8 cellular contexts compared by ENCODE assay signal in the genomic region with DNA sequence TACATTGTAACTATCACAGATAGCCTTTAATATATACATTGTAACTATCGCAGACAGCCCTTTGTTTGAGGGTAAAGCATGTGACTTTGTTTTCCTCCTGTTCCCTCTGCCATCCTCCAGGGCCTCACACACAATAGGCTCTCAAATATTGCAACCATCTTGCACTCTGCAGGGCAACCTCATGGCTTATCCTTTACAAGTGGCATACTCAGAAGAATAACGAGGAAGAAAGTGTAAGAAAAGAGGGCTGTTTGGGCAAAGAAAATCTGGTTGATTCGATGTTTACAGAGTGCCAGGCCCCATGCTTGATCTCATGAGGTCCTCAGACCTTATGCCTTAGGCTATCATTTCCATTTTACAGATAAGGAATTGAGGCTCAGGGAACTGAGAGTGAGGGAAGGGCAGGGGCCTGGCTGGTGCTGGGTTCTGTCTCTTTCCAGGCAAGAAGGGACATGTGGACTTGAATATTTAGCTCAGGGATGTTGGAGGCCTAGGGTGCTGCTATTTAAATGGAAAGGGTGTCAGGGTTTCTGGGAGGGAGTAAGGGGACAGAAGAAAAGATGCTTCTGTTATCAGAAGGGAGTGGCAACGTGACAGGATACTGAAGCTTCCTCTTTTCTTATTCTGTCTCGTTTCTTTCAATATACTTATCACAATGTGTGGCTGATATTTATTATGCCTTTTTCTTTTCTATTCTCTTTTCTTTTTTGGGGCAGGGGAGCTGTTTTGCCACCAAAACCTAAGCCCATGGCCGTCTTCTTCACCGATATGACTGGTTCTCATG. TPM values are rescaled to one million over a fixed set of nuclear protein-coding genes. Genes with fewer than 3 reads are reported as not detected.
DNase-seq lines count a peak whose midpoint lies in the region; ATAC-seq, FAIRE-seq and TF ChIP-seq lines count a peak whose summit lies in the region.

No MANE protein-coding gene starts in this region.

- H3K9me1 ChIP-seq in IMR-90 (ENCODE audit: insufficient read depth, low read length), result peaks cover 4% of the 10 kb centered on the region; the same call in 1 of the 2 replicates

- peaks cover 21 to 42% of the 10 kb centered on the region in 2 experiments for H3K79me1 ChIP-seq in IMR-90 (ENCODE audit: low read depth in 1 of 2, low read length in 2 of 2)

- peaks cover 2% of the 10 kb centered on the region for H3K36me3 Mint-ChIP-seq in astrocyte (ENCODE audit: low read depth, unreplicated experiment)
- H3K36me3 Mint-ChIP-seq in mesothelial cell of epicardium, result no peaks in the 10 kb centered on the region

- intact Hi-C loops in IMR-90 (cut with micrococcal nuclease), result no loop called here

- H3K79me2 ChIP-seq in astrocyte (ENCODE audit: insufficient read depth, low read length), result peaks cover 42% of the 10 kb centered on the region

- CTCF ChIA-PET in IMR-90 (lab: Yijun Ruan, JAX), result interaction anchor here (1.8 kb wide), 1 partner anchor 8 kb away, joined by 7 read pairs; no protein-coding TSS in a partner anchor

- no TSS peak for BruUV-seq in IMR-90 (replicated peaks; lab: Mats Ljungman, UMichigan)

- H2AK5ac ChIP-seq in IMR-90 (ENCODE audit: low read depth, low read length), result 0 out of 2 replicates have a peak overlapping the region, but pooled peaks have one; percentile 16

- no peaks in the 10 kb centered on the region for H3K9me3 ChIP-seq in IMR-90 (ENCODE audit: control insufficient read depth, insufficient read depth, low read length)
- H3K9me3 ChIP-seq in astrocyte (ENCODE audit: insufficient read depth, low read depth, low read length), result no peaks in the 10 kb centered on the region

- peak overlapping the region; percentile 74 for H3K27ac Mint-ChIP-seq in astrocyte (ENCODE audit: unreplicated experiment)
- peak overlapping the region; percentile 90 for H3K27ac Mint-ChIP-seq in mesothelial cell of epicardium

- peak overlapping the region; percentile 79; the same call in 1 of the 2 replicates for H3K27ac ChIP-seq in IMR-90 (ENCODE audit: insufficient read depth, low read length)
- peak overlapping the region; percentile 78 for H3K27ac ChIP-seq in astrocyte (ENCODE audit: low read depth, low read length)

- no peak for TF ChIP-seq RAD21 in IMR-90 (IDR thresholded peaks at IDR 0.05; ENCODE audit: low read length)

- H2AFZ ChIP-seq in IMR-90 (replicated peaks; ENCODE audit: low read length, poor library complexity) (peak overlapping the region; percentile 92), astrocyte (ENCODE audit: low read depth, low read length) (peak overlapping the region; percentile 90)

- H3K9ac ChIP-seq in IMR-90 (ENCODE audit: low read depth, low read length) (peak overlapping the region; percentile 87), astrocyte (ENCODE audit: low read length) (peak overlapping the region; percentile 92)

- H3K9me3 Mint-ChIP-seq in astrocyte (ENCODE audit: unreplicated experiment) (no peaks in the 10 kb centered on the region), mesothelial cell of epicardium (no peaks in the 10 kb centered on the region)

- FAIRE-seq in astrocyte (lab: Jason Lieb, UNC), result no peak

- H3K4me1 Mint-ChIP-seq in astrocyte (ENCODE audit: low read depth, unreplicated experiment) (peaks cover 12% of the 10 kb centered on the region), mesothelial cell of epicardium (peaks cover 25% of the 10 kb centered on the region)

- no peak overlapping the region for H3K56ac ChIP-seq in IMR-90 (ENCODE audit: extremely low read depth, insufficient read depth, low read length)

- no peak for ATAC-seq in IMR-90 (ENCODE audit: low read depth)

- H3K18ac ChIP-seq in IMR-90 (ENCODE audit: low read depth, low read length), result no peak overlapping the region

- TF ChIP-seq CTCF in IMR-90 (conservative IDR thresholded peaks at IDR 0.05; ENCODE audit: low read depth, low read length) (no peak), astrocyte (IDR thresholded peaks at IDR 0.05; ENCODE audit: insufficient read depth, low read depth, low read length) (no peak), mesothelial cell of epicardium (IDR thresholded peaks at IDR 0.05; ENCODE audit: unreplicated experiment) (no peak), GM20000 (IDR thresholded peaks at IDR 0.05; ENCODE audit: extremely low read depth, missing control alignments) (no peak)

- peak overlapping the region; percentile 85; the same call in 1 of the 2 replicates for H3K23ac ChIP-seq in IMR-90 (ENCODE audit: low read depth, low read length)

- H3K4ac ChIP-seq in IMR-90 (ENCODE audit: low read depth, low read length), result peak overlapping the region; percentile 87

- H4K91ac ChIP-seq in IMR-90 (ENCODE audit: insufficient read depth, low read depth, low read length), result no peak overlapping the region

- no peak overlapping the region for H2BK15ac ChIP-seq in IMR-90 (ENCODE audit: low read depth, low read length)

- H2AK9ac ChIP-seq in IMR-90 (replicated peaks; ENCODE audit: low read depth, low read length, poor library complexity), result peak overlapping the region; percentile 77

- TF ChIP-seq POLR2A in IMR-90 (IDR thresholded peaks at IDR 0.05; ENCODE audit: low read depth, low read length), result no peak

- H2BK20ac ChIP-seq in IMR-90 (ENCODE audit: low read depth, low read length), result no peak overlapping the region

- no peaks in the 10 kb centered on the region for H3K27me3 ChIP-seq in IMR-90 (ENCODE audit: control insufficient read depth, insufficient read depth, low read length)
- H3K27me3 ChIP-seq in astrocyte (ENCODE audit: insufficient read depth, low read length), result no peaks in the 10 kb centered on the region

- H4K5ac ChIP-seq in IMR-90 (ENCODE audit: low read depth, low read length), result no peak overlapping the region

- H4K8ac ChIP-seq in IMR-90 (ENCODE audit: low read depth in 2 of 2, low read length in 2 of 2), result peak overlapping the region; percentile 48 to 99

- H3K14ac ChIP-seq in IMR-90 (replicated peaks; ENCODE audit: low read depth, low read length), result peak overlapping the region; percentile 84; the same call in 1 of the 2 replicates

- dilution Hi-C loops in IMR-90 (cut with HindIII; ENCODE audit: low sequenced_read_pairs, unreplicated experiment), result no loop called here

- H3K4me3 Mint-ChIP-seq in astrocyte (ENCODE audit: unreplicated experiment) (peak overlapping the region; percentile 100), mesothelial cell of epicardium (peak overlapping the region; percentile 86)

- H3K4me3 ChIP-seq in IMR-90 (ENCODE audit: insufficient read depth, low read depth, low read length) (peak overlapping the region; percentile 93), astrocyte (ENCODE audit: insufficient read depth, low read depth, low read length) (peak overlapping the region; percentile 88)

- H3K4me2 ChIP-seq in IMR-90 (ENCODE audit: low read depth, low read length), result peak overlapping the region; percentile 94
- H3K4me2 ChIP-seq in astrocyte (ENCODE audit: low read length), result peak overlapping the region; percentile 97

- H3K27me3 Mint-ChIP-seq in astrocyte (ENCODE audit: low read depth, unreplicated experiment) (no peaks in the 10 kb centered on the region), mesothelial cell of epicardium (ENCODE audit: low read depth) (no peaks in the 10 kb centered on the region)

- no peak overlapping the region for H2BK120ac ChIP-seq in IMR-90 (ENCODE audit: low read depth, low read length)

- in situ Hi-C loops in IMR-90 (cut with MboI; ENCODE audit: low sequenced_read_pairs), result no loop called here

- WGBS in IMR-90 (ENCODE audit: extremely low coverage in 2 of 2, insufficient read length in 1 of 2), 2 experiments, result no CpG with 5 or more reads among the region's 7 CpGs

- DNase-seq in AML-193 (lab: John Stamatoyannopoulos, UW), result peak; percentile 16 to 18
- no peak for DNase-seq in IMR-90
- no peak for DNase-seq in astrocyte (ENCODE audit: low read depth)
- DNase-seq in mesothelial cell of epicardium (ENCODE audit: low spot score in 2 of 2, unreplicated experiment in 2 of 2), result no peak
- no peak for DNase-seq in effector CD8-positive, alpha-beta T cell (lab: John Stamatoyannopoulos, UW)
- no peak for DNase-seq in GM20000 (ENCODE audit: low spot score)
- DNase-seq in epidermal melanocyte (ENCODE audit: insufficient read length, low spot score), result no peak
- no peak for DNase-seq in nucleus accumbens (lab: John Stamatoyannopoulos, UW)

- no peaks in the 10 kb centered on the region; the same call in 1 of the 2 replicates for H4K20me1 ChIP-seq in IMR-90 (ENCODE audit: insufficient read depth, low read length)
- peaks cover 19% of the 10 kb centered on the region for H4K20me1 ChIP-seq in astrocyte (ENCODE audit: insufficient read depth, low read length)

- H3K36me3 ChIP-seq in IMR-90 (ENCODE audit: control insufficient read depth, insufficient read depth, low read length), result no peaks in the 10 kb centered on the region; the same call in 1 of the 2 replicates
- no peaks in the 10 kb centered on the region for H3K36me3 ChIP-seq in astrocyte (ENCODE audit: insufficient read depth, low read length)

- H3K4me1 ChIP-seq in IMR-90 (ENCODE audit: control insufficient read depth, insufficient read depth, low read length) (peaks cover 7% of the 10 kb centered on the region), astrocyte (ENCODE audit: insufficient read depth, low read length) (peaks cover 12% of the 10 kb centered on the region)

- POLR2A ChIA-PET in IMR-90 (lab: Charles Lee; ENCODE audit: unreplicated experiment), result no interaction called here

- no peak overlapping the region for H2BK5ac ChIP-seq in IMR-90 (ENCODE audit: low read depth, low read length, poor library complexity, severe bottlenecking)

TF ChIP-seq in IMR-90, 13 proteins besides CTCF, POLR2A, EP300 and RAD21 (continues in another document):
- TF ChIP-seq CEBPB (IDR thresholded peaks at IDR 0.05; ENCODE audit: low read depth, low read length), result no peak
- no peak for TF ChIP-seq RCOR1 (IDR thresholded peaks at IDR 0.05; ENCODE audit: insufficient replicate concordance, low read length)
- no peak for TF ChIP-seq RFX5 (IDR thresholded peaks at IDR 0.05; ENCODE audit: low read depth, low read length)
- no peak for TF ChIP-seq SMC3 (IDR thresholded peaks at IDR 0.05; ENCODE audit: low read depth, low read length)
- no peak for TF ChIP-seq FOS (IDR thresholded peaks at IDR 0.05; ENCODE audit: low read depth, low read length)
- TF ChIP-seq MAZ (IDR thresholded peaks at IDR 0.05; ENCODE audit: borderline replicate concordance, low read depth, low read length), result no peak
- no peak for TF ChIP-seq MAFK (IDR thresholded peaks at IDR 0.05; ENCODE audit: low read depth, low read length)

RNA-seq across cellular contexts. Expression of a gene that starts 1.1 kb away (rescaled TPM):
- 43.7 and 60.0 TPM in 2 replicates for total RNA-seq in IMR-90 (2012; rRNA removed)
- polyA plus RNA-seq in IMR-90 (2012; rRNA removed), result 37.4 and 40.6 TPM in 2 replicates
- polyA plus RNA-seq in IMR-90 (2012; cell fraction: cytosol; rRNA removed), result 23.4 and 23.6 TPM in 2 replicates
- polyA plus RNA-seq in IMR-90 (2012; cell fraction: nucleus; rRNA removed; ENCODE audit: low replicate concordance), result 14.2 and 34.8 TPM in 2 replicates
- total RNA-seq in astrocyte, result 63.4 and 65.2 TPM in 2 replicates
- 44.1 to 44.9 TPM (median 44.8 TPM) in 3 replicates for total RNA-seq in mesothelial cell of epicardium

RNA-seq across cellular contexts. Expression of a gene that starts 30.6 kb away (rescaled TPM):
- total RNA-seq in IMR-90 (2012; rRNA removed) (3.3 and 3.6 TPM in 2 replicates), astrocyte (8.3 and 10.8 TPM in 2 replicates), mesothelial cell of epicardium (5.7 to 6.2 TPM (median 6.1 TPM) in 3 replicates)
- 7.5 and 8.4 TPM in 2 replicates for polyA plus RNA-seq in IMR-90 (2012; rRNA removed)
- polyA plus RNA-seq in IMR-90 (2012; cell fraction: cytosol; rRNA removed), result 3.1 and 4.0 TPM in 2 replicates
- 25.4 and 30.2 TPM in 2 replicates for polyA plus RNA-seq in IMR-90 (2012; cell fraction: nucleus; rRNA removed; ENCODE audit: low replicate concordance)

Comparison
In these comparisons a context has a peak if more than half of its experiments do, and no peak if none do; other contexts are left out.
1. DNase-seq: peak in AML-193 (2 of 2); none in IMR-90 (single experiment), astrocyte (single experiment), mesothelial cell of epicardium (0 of 2), effector CD8-positive, alpha-beta T cell (single experiment), GM20000 (single experiment), epidermal melanocyte (single experiment) and nucleus accumbens (0 of 56).